ENCODE assay signal across 26 cellular contexts in the genomic region with DNA sequence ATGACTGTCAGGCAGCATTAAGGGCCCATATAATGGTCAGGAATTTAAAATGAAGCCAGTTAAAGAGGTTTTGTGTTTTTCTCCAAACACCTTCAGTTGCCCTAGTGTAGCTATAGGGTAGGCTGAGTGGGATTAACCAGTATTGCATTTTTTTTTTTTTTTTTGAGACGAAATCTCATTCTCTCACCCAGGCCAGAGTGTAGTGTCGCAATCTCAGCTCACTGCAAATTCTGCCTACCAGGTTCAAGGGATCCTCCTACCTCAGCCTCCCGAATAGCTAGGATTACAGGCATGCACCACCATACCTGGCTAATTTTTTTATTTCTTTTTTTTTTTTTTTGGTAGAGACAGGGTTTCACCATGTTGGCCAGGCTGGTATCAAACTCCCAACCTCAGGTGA. TPM values are rescaled to one million over a fixed set of nuclear protein-coding genes. Genes with fewer than 3 reads are reported as not detected.
DNase-seq lines count a peak whose midpoint lies in the region; ATAC-seq, FAIRE-seq and TF ChIP-seq lines count a peak whose summit lies in the region.
"Had no signal": no experiment of that assay in that cellular context is flagged by ENCODE, and none has a peak within 500 bp of the region (broad histone marks: within the 10 kb centered on the region; RNA-seq: fewer than 3 reads in every experiment).

No MANE protein-coding gene starts in this region.

- peaks cover 4 to 97% of the 10 kb centered on the region in 2 experiments; a peak in 3 of 4 replicates for H3K79me2 ChIP-seq in H1 (ENCODE audit: control insufficient read depth in 1 of 2, insufficient read depth in 2 of 2, low read length in 2 of 2)

- H3K9ac ChIP-seq in IMR-90 (ENCODE audit: low read depth, low read length) (no peak overlapping the region), H1 (replicated peaks in 1 of 4; ENCODE audit: extremely low read depth in 1 of 4, low read depth in 3 of 4, low read length in 3 of 4) (no peak overlapping the region)
- H3K9ac ChIP-seq: BLaER1 had no signal

- ATAC-seq in IMR-90 (ENCODE audit: low read depth) (no peak), WTC11 (no peak), HG02678 (IDR thresholded peaks at IDR 0.05; ENCODE audit: unreplicated experiment) (no peak), HG02588 (IDR thresholded peaks at IDR 0.05; ENCODE audit: unreplicated experiment) (no peak)
- ATAC-seq: GM12878 had no signal

- no peak overlapping the region for H2BK12ac ChIP-seq in H1 (ENCODE audit: low read depth, low read length)

- H2AK5ac ChIP-seq in IMR-90 (ENCODE audit: low read depth, low read length) (no peak overlapping the region), H1 (ENCODE audit: low read depth, low read length) (no peak overlapping the region)

- no peak overlapping the region for H2BK20ac ChIP-seq in IMR-90 (ENCODE audit: low read depth, low read length)
- H2BK20ac ChIP-seq in H1 (ENCODE audit: low read length), result no peak overlapping the region

- H2BK5ac ChIP-seq in IMR-90 (ENCODE audit: low read depth, low read length, poor library complexity, severe bottlenecking), result no peak overlapping the region
- no peak overlapping the region for H2BK5ac ChIP-seq in H1 (ENCODE audit: low read depth, low read length)

- peak overlapping the region; percentile 57; the same call in 1 of the 2 replicates for H3K27ac Mint-ChIP-seq in WTC11
- H3K27ac Mint-ChIP-seq: CD4-positive, alpha-beta memory T cell; CD4-positive, CD25-positive, alpha-beta regulatory T cell had no signal

- no CpG with 5 or more reads among the region's 3 CpGs for WGBS in IMR-90 (ENCODE audit: extremely low coverage in 2 of 2, insufficient read length in 1 of 2), 2 experiments
- WGBS in H1 (ENCODE audit: extremely low coverage in 1 of 2, insufficient coverage in 1 of 2, insufficient read length in 1 of 2, insufficient replicate concordance in 2 of 2, low coverage in 1 of 2, low lambda C conversion rate in 2 of 2, missing lambda C conversion rate in 1 of 2), 2 experiments, result 74% methylated on average over 3 of the region's 3 CpGs; no CpG with 5 or more reads in 1 of the 2 experiments

- no peaks in the 10 kb centered on the region for H3K4me1 Mint-ChIP-seq in WTC11

- in situ Hi-C loops in IMR-90 (cut with MboI; ENCODE audit: low sequenced_read_pairs), result loop anchor here (10.0 kb wide), 1 partner anchor 316 kb away; no protein-coding TSS in a partner anchor

- no peak overlapping the region for H2BK120ac ChIP-seq in IMR-90 (ENCODE audit: low read depth, low read length)
- no peak overlapping the region for H2BK120ac ChIP-seq in H1 (replicated peaks; ENCODE audit: low read depth, low read length)

- no peak overlapping the region for H2AK9ac ChIP-seq in IMR-90 (replicated peaks; ENCODE audit: low read depth, low read length, poor library complexity)

- H3K4ac ChIP-seq in IMR-90 (ENCODE audit: low read depth, low read length), result no peak overlapping the region
- no peak overlapping the region for H3K4ac ChIP-seq in H1 (replicated peaks; ENCODE audit: insufficient read length, low read depth, low read length)

- no peak overlapping the region for H3K23ac ChIP-seq in IMR-90 (ENCODE audit: low read depth, low read length)
- no peak overlapping the region for H3K23ac ChIP-seq in H1 (ENCODE audit: insufficient read length)

- no peak for FAIRE-seq in H1 (lab: Jason Lieb, UNC)
- FAIRE-seq: A204.1, GM12878, GM12892, GM18507 had no signal

- H3K79me1 ChIP-seq in IMR-90 (ENCODE audit: low read depth in 1 of 2, low read length in 2 of 2), result peaks cover 19 to 48% of the 10 kb centered on the region in 2 experiments
- no peaks in the 10 kb centered on the region for H3K79me1 ChIP-seq in H1 (ENCODE audit: low read depth, low read length)

- H3K23me2 ChIP-seq in H1 (ENCODE audit: low read depth, low read length), result peaks cover 2% of the 10 kb centered on the region; the same call in 1 of the 2 replicates

- TF ChIP-seq EP300 in H1 (IDR thresholded peaks at IDR 0.05; ENCODE audit: borderline replicate concordance in 1 of 2, low read depth in 2 of 2, low read length in 2 of 2), result no peak

- no peak for TF ChIP-seq POLR2A in IMR-90 (IDR thresholded peaks at IDR 0.05; ENCODE audit: low read depth, low read length)
- TF ChIP-seq POLR2A in H1 (IDR thresholded peaks at IDR 0.05; ENCODE audit: control extremely low read depth in 1 of 2, low read depth in 2 of 2, low read length in 2 of 2), result no peak

- peaks cover 19% of the 10 kb centered on the region for H3K36me3 Mint-ChIP-seq in WTC11
- H3K36me3 Mint-ChIP-seq: CD4-positive, CD25-positive, alpha-beta regulatory T cell had no signal

- no peak for TF ChIP-seq RAD21 in IMR-90 (IDR thresholded peaks at IDR 0.05; ENCODE audit: low read length)
- TF ChIP-seq RAD21 in H1 (IDR thresholded peaks at IDR 0.05 in 1 of 2, conservative IDR thresholded peaks at IDR 0.05 in 1 of 2; ENCODE audit: low read depth in 2 of 2, low read length in 2 of 2), result no peak

- H3K14ac ChIP-seq in IMR-90 (replicated peaks; ENCODE audit: low read depth, low read length) (no peak overlapping the region), H1 (ENCODE audit: insufficient read length) (no peak overlapping the region)

- H3K9me3 ChIP-seq in IMR-90 (ENCODE audit: control insufficient read depth, insufficient read depth, low read length), result no peaks in the 10 kb centered on the region
- H3K9me3 ChIP-seq in H1 (ENCODE audit: insufficient read depth in 2 of 2, low read depth in 1 of 2, low read length in 1 of 2), result 0 out of 4 replicates have a peak, but pooled peaks cover 0 to 2% of the 10 kb centered on the region in 2 experiments
- H3K9me3 ChIP-seq: BE2C had no signal

- H3K4me1 ChIP-seq in IMR-90 (ENCODE audit: control insufficient read depth, insufficient read depth, low read length) (no peaks in the 10 kb centered on the region), H1 (replicated peaks in 1 of 4; ENCODE audit: control insufficient read depth in 3 of 4, insufficient read depth in 4 of 4, low read length in 3 of 4) (peaks cover 0 to under 1% (median 0%) of the 10 kb centered on the region in 4 experiments; a peak in 1 of 7 replicates)
- H3K4me1 ChIP-seq: BE2C had no signal

- H3K56ac ChIP-seq in IMR-90 (ENCODE audit: extremely low read depth, insufficient read depth, low read length), result no peak overlapping the region
- no peak overlapping the region for H3K56ac ChIP-seq in H1 (replicated peaks; ENCODE audit: insufficient read length, low read depth, low read length)

- H2BK15ac ChIP-seq in IMR-90 (ENCODE audit: low read depth, low read length) (no peak overlapping the region), H1 (ENCODE audit: low read length) (no peak overlapping the region)

- H3K27ac ChIP-seq in IMR-90 (ENCODE audit: insufficient read depth, low read length) (no peak overlapping the region), H1 (ENCODE audit: low read depth, low read length) (no peak overlapping the region)
- H3K27ac ChIP-seq: BLaER1 had no signal

- CTCF ChIA-PET in IMR-90 (lab: Yijun Ruan, JAX) (no interaction called here), WTC11 (lab: Charles Lee) (interaction anchor here (0.6 kb wide), 1 partner anchor 598 kb away, joined by 4 read pairs; no protein-coding TSS in a partner anchor), H1 (lab: Charles Lee; ENCODE audit: partially characterized antibody) (no interaction called here)

- no peak overlapping the region for H4K5ac ChIP-seq in IMR-90 (ENCODE audit: low read depth, low read length)
- H4K5ac ChIP-seq in H1 (ENCODE audit: insufficient read length, low read depth, low read length), result no peak overlapping the region

- H3K9me1 ChIP-seq in IMR-90 (ENCODE audit: insufficient read depth, low read length), result no peaks in the 10 kb centered on the region

- BruUV-seq in IMR-90 (replicated peaks; lab: Mats Ljungman, UMichigan), result no TSS peak

- H2AFZ ChIP-seq in IMR-90 (replicated peaks; ENCODE audit: low read length, poor library complexity) (no peak overlapping the region), H1 (ENCODE audit: low read length) (no peak overlapping the region)

- H4K20me1 ChIP-seq in IMR-90 (ENCODE audit: insufficient read depth, low read length), result no peaks in the 10 kb centered on the region
- H4K20me1 ChIP-seq in H1 (replicated peaks in 1 of 2; ENCODE audit: control insufficient read depth in 1 of 2, insufficient read depth in 2 of 2, low read length in 2 of 2), result peaks cover 0 to 3% of the 10 kb centered on the region in 2 experiments

- no peak for TF ChIP-seq CTCF in IMR-90 (conservative IDR thresholded peaks at IDR 0.05; ENCODE audit: low read depth, low read length)
- TF ChIP-seq CTCF in WTC11 (IDR thresholded peaks at IDR 0.05), result no peak
- TF ChIP-seq CTCF in H1 (IDR thresholded peaks at IDR 0.05; ENCODE audit: control extremely low read depth in 1 of 3, insufficient read depth in 1 of 3, low read depth in 1 of 3, low read length in 3 of 3), result no peak

- H3K27me3 Mint-ChIP-seq in WTC11 (ENCODE audit: low read depth), result no peaks in the 10 kb centered on the region
- H3K27me3 Mint-ChIP-seq: CD4-positive, alpha-beta memory T cell; CD4-positive, CD25-positive, alpha-beta regulatory T cell had no signal

- no peak overlapping the region for H3K4me2 ChIP-seq in IMR-90 (ENCODE audit: low read depth, low read length)
- H3K4me2 ChIP-seq in H1 (ENCODE audit: insufficient read depth in 1 of 2, low read depth in 2 of 2, low read length in 2 of 2), result no peak overlapping the region
- H3K4me2 ChIP-seq: BLaER1 had no signal

- DNase-seq in IMR-90 (no peak), WTC11 (ENCODE audit: low spot score) (no peak), H1 (ENCODE audit: low read depth in 1 of 2, low spot score in 2 of 2) (no peak)
- DNase-seq: 8988T; ACHN; BE2C; C1 segment of cervical spinal cord; CD4-positive, alpha-beta memory T cell; CD4-positive, CD25-positive, alpha-beta regulatory T cell; CD8-positive, alpha-beta memory T cell; COR-L47; DMS 273 treated with DMSO at 0.1 percent for 48 hours; DMS153; DMS53; DMS79; DND-41; EL; GDM1 had no signal

- H4K8ac ChIP-seq in IMR-90 (ENCODE audit: low read depth in 2 of 2, low read length in 2 of 2) (no peak overlapping the region), H1 (ENCODE audit: extremely low read depth, insufficient read depth, low read length) (no peak overlapping the region)

- H3K18ac ChIP-seq in IMR-90 (ENCODE audit: low read depth, low read length) (no peak overlapping the region), H1 (ENCODE audit: extremely low read depth, low read length) (no peak overlapping the region)

- no peak overlapping the region for H3K4me3 Mint-ChIP-seq in WTC11
- H3K4me3 Mint-ChIP-seq: CD14-positive monocyte; CD4-positive, alpha-beta memory T cell; CD4-positive, CD25-positive, alpha-beta regulatory T cell; CD8-positive, alpha-beta memory T cell had no signal

- H3K36me3 ChIP-seq in IMR-90 (ENCODE audit: control insufficient read depth, insufficient read depth, low read length), result no peaks in the 10 kb centered on the region
- no peaks in the 10 kb centered on the region for H3K36me3 ChIP-seq in H1 (ENCODE audit: control insufficient read depth in 2 of 4, insufficient read depth in 4 of 4, low read length in 3 of 4)
- H3K36me3 ChIP-seq: BE2C had no signal

- POLR2A ChIA-PET in IMR-90 (lab: Charles Lee; ENCODE audit: unreplicated experiment) (no interaction called here), WTC11 (lab: Charles Lee) (interaction anchor here (0.6 kb wide), 1 partner anchor 78 kb away, joined by 3 read pairs; no protein-coding TSS in a partner anchor), H1 (lab: Charles Lee; ENCODE audit: partially characterized antibody) (no interaction called here)

- no peak overlapping the region for H4K91ac ChIP-seq in IMR-90 (ENCODE audit: insufficient read depth, low read depth, low read length)
- no peak overlapping the region for H4K91ac ChIP-seq in H1 (replicated peaks; ENCODE audit: insufficient read length, low read length)

- no peaks in the 10 kb centered on the region for H3K27me3 ChIP-seq in IMR-90 (ENCODE audit: control insufficient read depth, insufficient read depth, low read length)
- no peaks in the 10 kb centered on the region for H3K27me3 ChIP-seq in H1 (replicated peaks in 1 of 4; ENCODE audit: control insufficient read depth in 3 of 4, extremely low read depth in 1 of 4, insufficient read depth in 3 of 4, low read length in 3 of 4)
- H3K27me3 ChIP-seq: BE2C, BLaER1 had no signal

- intact Hi-C loops in IMR-90 (cut with micrococcal nuclease), result loop anchor here (10.0 kb wide), 1 partner anchor 306 kb away; no protein-coding TSS in a partner anchor

- dilution Hi-C loops in IMR-90 (cut with HindIII; ENCODE audit: low sequenced_read_pairs, unreplicated experiment), result no loop called here

- H3K4me3 ChIP-seq in IMR-90 (ENCODE audit: insufficient read depth, low read depth, low read length) (no peak overlapping the region), H1 (ENCODE audit: extremely low read depth in 1 of 4, insufficient read depth in 2 of 4, low read depth in 3 of 4, low read length in 4 of 4) (no peak overlapping the region)
- H3K4me3 ChIP-seq: BLaER1, GM12878 had no signal

- H3K9me3 Mint-ChIP-seq in WTC11, result peaks cover 17% of the 10 kb centered on the region
- H3K9me3 Mint-ChIP-seq: CD4-positive, CD25-positive, alpha-beta regulatory T cell; CD8-positive, alpha-beta memory T cell had no signal

RNA-seq across cellular contexts. Expression of gene CLASP2, which starts 7.0 kb away (rescaled TPM):
- total RNA-seq in IMR-90 (2012; rRNA removed) (42.5 and 49.1 TPM in 2 replicates), WTC11 (2021) (56.7 to 65.8 TPM (median 57.4 TPM) in 3 replicates)
- polyA plus RNA-seq in IMR-90 (2012; rRNA removed) (8.0 and 11.9 TPM in 2 replicates), H1 (2011; rRNA removed) (16.3 and 21.7 TPM in 2 replicates)
- 4.5 and 7.0 TPM in 2 replicates for polyA plus RNA-seq in IMR-90 (2012; cell fraction: cytosol; rRNA removed)
- polyA plus RNA-seq in IMR-90 (2012; cell fraction: nucleus; rRNA removed; ENCODE audit: low replicate concordance), result 4.7 and 24.3 TPM in 2 replicates
- total RNA-seq in H1 (2021; fragmentation: NEBNext Ultra II Directional; extraction: Animal tissue kit (Norgen Biotek cat#: 25700)), result 51.6 and 58.0 TPM in 2 replicates
- 17.6 TPM for polyA plus RNA-seq in H1 (2011; cell fraction: cytosol; rRNA removed)
- 52.4 TPM for polyA plus RNA-seq in H1 (2011; cell fraction: nucleus; rRNA removed)
- polyA plus RNA-seq in H1 (2012, experiment 1 of 2), result 16.6 to 29.0 TPM (median 20.5 TPM) in 4 replicates
- 1.2 TPM for polyA plus RNA-seq in H1 (2012, experiment 2 of 2)
- polyA plus RNA-seq in H1 (2013, experiment 1 of 2), result 17.9 TPM
- 18.1 TPM for polyA plus RNA-seq in H1 (2013, experiment 2 of 2)
- polyA minus RNA-seq in H1 (2011; rRNA and poly(A)+ RNA removed), result 82.8 and 104 TPM in 2 replicates
- polyA minus RNA-seq in H1 (2011; cell fraction: cytosol; rRNA and poly(A)+ RNA removed), result 44.9 TPM
- polyA minus RNA-seq in H1 (2011; cell fraction: nucleus; rRNA and poly(A)+ RNA removed), result 185 TPM
